1 cellular context compared by ENCODE assay signal in genomic region chr3:127775398-127776109, GRCh38.
TF ChIP-seq lines count a peak whose summit lies in the region.

No MANE protein-coding gene starts in this region.

TF ChIP-seq in H1, 55 proteins besides CTCF, POLR2A, EP300 and RAD21 (continued from another document):
- TF ChIP-seq, protein P1, sequence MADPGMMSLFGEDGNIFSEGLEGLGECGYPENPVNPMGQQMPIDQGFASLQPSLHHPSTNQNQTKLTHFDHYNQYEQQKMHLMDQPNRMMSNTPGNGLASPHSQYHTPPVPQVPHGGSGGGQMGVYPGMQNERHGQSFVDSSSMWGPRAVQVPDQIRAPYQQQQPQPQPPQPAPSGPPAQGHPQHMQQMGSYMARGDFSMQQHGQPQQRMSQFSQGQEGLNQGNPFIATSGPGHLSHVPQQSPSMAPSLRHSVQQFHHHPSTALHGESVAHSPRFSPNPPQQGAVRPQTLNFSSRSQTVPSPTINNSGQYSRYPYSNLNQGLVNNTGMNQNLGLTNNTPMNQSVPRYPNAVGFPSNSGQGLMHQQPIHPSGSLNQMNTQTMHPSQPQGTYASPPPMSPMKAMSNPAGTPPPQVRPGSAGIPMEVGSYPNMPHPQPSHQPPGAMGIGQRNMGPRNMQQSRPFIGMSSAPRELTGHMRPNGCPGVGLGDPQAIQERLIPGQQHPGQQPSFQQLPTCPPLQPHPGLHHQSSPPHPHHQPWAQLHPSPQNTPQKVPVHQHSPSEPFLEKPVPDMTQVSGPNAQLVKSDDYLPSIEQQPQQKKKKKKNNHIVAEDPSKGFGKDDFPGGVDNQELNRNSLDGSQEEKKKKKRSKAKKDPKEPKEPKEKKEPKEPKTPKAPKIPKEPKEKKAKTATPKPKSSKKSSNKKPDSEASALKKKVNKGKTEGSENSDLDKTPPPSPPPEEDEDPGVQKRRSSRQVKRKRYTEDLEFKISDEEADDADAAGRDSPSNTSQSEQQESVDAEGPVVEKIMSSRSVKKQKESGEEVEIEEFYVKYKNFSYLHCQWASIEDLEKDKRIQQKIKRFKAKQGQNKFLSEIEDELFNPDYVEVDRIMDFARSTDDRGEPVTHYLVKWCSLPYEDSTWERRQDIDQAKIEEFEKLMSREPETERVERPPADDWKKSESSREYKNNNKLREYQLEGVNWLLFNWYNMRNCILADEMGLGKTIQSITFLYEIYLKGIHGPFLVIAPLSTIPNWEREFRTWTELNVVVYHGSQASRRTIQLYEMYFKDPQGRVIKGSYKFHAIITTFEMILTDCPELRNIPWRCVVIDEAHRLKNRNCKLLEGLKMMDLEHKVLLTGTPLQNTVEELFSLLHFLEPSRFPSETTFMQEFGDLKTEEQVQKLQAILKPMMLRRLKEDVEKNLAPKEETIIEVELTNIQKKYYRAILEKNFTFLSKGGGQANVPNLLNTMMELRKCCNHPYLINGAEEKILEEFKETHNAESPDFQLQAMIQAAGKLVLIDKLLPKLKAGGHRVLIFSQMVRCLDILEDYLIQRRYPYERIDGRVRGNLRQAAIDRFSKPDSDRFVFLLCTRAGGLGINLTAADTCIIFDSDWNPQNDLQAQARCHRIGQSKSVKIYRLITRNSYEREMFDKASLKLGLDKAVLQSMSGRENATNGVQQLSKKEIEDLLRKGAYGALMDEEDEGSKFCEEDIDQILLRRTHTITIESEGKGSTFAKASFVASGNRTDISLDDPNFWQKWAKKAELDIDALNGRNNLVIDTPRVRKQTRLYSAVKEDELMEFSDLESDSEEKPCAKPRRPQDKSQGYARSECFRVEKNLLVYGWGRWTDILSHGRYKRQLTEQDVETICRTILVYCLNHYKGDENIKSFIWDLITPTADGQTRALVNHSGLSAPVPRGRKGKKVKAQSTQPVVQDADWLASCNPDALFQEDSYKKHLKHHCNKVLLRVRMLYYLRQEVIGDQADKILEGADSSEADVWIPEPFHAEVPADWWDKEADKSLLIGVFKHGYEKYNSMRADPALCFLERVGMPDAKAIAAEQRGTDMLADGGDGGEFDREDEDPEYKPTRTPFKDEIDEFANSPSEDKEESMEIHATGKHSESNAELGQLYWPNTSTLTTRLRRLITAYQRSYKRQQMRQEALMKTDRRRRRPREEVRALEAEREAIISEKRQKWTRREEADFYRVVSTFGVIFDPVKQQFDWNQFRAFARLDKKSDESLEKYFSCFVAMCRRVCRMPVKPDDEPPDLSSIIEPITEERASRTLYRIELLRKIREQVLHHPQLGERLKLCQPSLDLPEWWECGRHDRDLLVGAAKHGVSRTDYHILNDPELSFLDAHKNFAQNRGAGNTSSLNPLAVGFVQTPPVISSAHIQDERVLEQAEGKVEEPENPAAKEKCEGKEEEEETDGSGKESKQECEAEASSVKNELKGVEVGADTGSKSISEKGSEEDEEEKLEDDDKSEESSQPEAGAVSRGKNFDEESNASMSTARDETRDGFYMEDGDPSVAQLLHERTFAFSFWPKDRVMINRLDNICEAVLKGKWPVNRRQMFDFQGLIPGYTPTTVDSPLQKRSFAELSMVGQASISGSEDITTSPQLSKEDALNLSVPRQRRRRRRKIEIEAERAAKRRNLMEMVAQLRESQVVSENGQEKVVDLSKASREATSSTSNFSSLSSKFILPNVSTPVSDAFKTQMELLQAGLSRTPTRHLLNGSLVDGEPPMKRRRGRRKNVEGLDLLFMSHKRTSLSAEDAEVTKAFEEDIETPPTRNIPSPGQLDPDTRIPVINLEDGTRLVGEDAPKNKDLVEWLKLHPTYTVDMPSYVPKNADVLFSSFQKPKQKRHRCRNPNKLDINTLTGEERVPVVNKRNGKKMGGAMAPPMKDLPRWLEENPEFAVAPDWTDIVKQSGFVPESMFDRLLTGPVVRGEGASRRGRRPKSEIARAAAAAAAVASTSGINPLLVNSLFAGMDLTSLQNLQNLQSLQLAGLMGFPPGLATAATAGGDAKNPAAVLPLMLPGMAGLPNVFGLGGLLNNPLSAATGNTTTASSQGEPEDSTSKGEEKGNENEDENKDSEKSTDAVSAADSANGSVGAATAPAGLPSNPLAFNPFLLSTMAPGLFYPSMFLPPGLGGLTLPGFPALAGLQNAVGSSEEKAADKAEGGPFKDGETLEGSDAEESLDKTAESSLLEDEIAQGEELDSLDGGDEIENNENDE (IDR thresholded peaks at IDR 0.05; ENCODE audit: insufficient replicate concordance, low read length) = no peak
- TF ChIP-seq, protein P2, sequence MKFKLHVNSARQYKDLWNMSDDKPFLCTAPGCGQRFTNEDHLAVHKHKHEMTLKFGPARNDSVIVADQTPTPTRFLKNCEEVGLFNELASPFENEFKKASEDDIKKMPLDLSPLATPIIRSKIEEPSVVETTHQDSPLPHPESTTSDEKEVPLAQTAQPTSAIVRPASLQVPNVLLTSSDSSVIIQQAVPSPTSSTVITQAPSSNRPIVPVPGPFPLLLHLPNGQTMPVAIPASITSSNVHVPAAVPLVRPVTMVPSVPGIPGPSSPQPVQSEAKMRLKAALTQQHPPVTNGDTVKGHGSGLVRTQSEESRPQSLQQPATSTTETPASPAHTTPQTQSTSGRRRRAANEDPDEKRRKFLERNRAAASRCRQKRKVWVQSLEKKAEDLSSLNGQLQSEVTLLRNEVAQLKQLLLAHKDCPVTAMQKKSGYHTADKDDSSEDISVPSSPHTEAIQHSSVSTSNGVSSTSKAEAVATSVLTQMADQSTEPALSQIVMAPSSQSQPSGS (IDR thresholded peaks at IDR 0.05; ENCODE audit: low read length) = no peak
- TF ChIP-seq SP4 (IDR thresholded peaks at IDR 0.05; ENCODE audit: low read length) = no peak
- TF ChIP-seq, protein P3, sequence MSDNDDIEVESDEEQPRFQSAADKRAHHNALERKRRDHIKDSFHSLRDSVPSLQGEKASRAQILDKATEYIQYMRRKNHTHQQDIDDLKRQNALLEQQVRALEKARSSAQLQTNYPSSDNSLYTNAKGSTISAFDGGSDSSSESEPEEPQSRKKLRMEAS (IDR thresholded peaks at IDR 0.05) = no peak
